Comparison of ENCODE assay signal across 20 cellular contexts in genomic region chr1:51100264-51100880, GRCh38. TPM values are rescaled to one million over a fixed set of nuclear protein-coding genes. Genes with fewer than 3 reads are reported as not detected.
DNase-seq lines count a peak whose midpoint lies in the region; ATAC-seq and TF ChIP-seq lines count a peak whose summit lies in the region.
"Had no signal": no experiment of that assay in that cellular context is flagged by ENCODE, and none has a peak within 500 bp of the region (broad histone marks: within the 10 kb centered on the region; RNA-seq: fewer than 3 reads in every experiment).

No MANE protein-coding gene starts in this region.

- no peak for TF ChIP-seq CTCF in GM12865 (IDR thresholded peaks at IDR 0.05; ENCODE audit: insufficient read depth, low read depth, low read length, missing control alignments)

- peak; percentile 77 for DNase-seq in GM12865 (ENCODE audit: low read depth)
- DNase-seq in RPMI8226: peak; percentile 22
- DNase-seq in amniotic stem cell (lab: John Stamatoyannopoulos, UW): no peak
- DNase-seq in cardiac septum (ENCODE audit: low spot score): no peak
- DNase-seq in inferior parietal cortex (ENCODE audit: extremely low spot score): no peak
- DNase-seq: ACHN; activated CD4-positive, alpha-beta T cell treated with anti-CD3 and anti-CD28 coated beads, Interleukin-2, amount 50 U/mL, for 4 hours; activated naive CD8-positive, alpha-beta T cell treated with anti-CD3 and anti-CD28 coated beads, Interleukin-2, amount 50 U/mL, for 24 hours; activated T-cell treated with anti-CD3 and anti-CD28 coated beads, Interleukin-2, amount 50 U/mL, for 48 hours; dorsolateral prefrontal cortex; immature natural killer cell; NCI-H1436 treated with DMSO at 0.1 percent for 48 hours; NCI-H2227 treated with DMSO at 0.1 percent for 48 hours had no signal

- intact Hi-C loops in cardiac septum (cut with DNase I): no loop called here

- no peak overlapping the region for H3K4me3 ChIP-seq in GM12865 (ENCODE audit: low read depth, low read length)
- H3K4me3 ChIP-seq: dorsolateral prefrontal cortex had no signal

- ATAC-seq in GM19351 (IDR thresholded peaks at IDR 0.05; ENCODE audit: unreplicated experiment) (peak; percentile 89), HG02884 (IDR thresholded peaks at IDR 0.05; ENCODE audit: unreplicated experiment) (peak; percentile 93), HG02623 (IDR thresholded peaks at IDR 0.05; ENCODE audit: unreplicated experiment) (no peak)
- ATAC-seq: activated naive CD8-positive, alpha-beta T cell treated with anti-CD3 and anti-CD28 coated beads, Interleukin-2, amount 50 U/mL, for 24 hours had no signal

RNA-seq across cellular contexts. Expression of gene C1orf185, which starts 1.7 kb away (rescaled TPM):
- total RNA-seq in cardiac septum: not detected
- total RNA-seq: bronchial epithelial cell, dorsolateral prefrontal cortex, HT-29, LHCN-M2, lower leg skin had no signal

Comparison
In these comparisons a context has a peak if more than half of its experiments do, and no peak if none do; other contexts are left out.
1. DNase-seq: peak in GM12865 (single experiment) and RPMI8226 (single experiment); none in amniotic stem cell (single experiment), cardiac septum (single experiment) and inferior parietal cortex (single experiment).